17 cellular contexts compared by ENCODE assay signal in genomic region chr1:174678657-174679056, GRCh38.
DNase-seq lines count a peak whose midpoint lies in the region; ATAC-seq, FAIRE-seq and TF ChIP-seq lines count a peak whose summit lies in the region.
"Had no signal": no experiment of that assay in that cellular context is flagged by ENCODE, and none has a peak within 500 bp of the region (broad histone marks: within the 10 kb centered on the region; RNA-seq: fewer than 3 reads in every experiment).

No MANE protein-coding gene starts in this region.

- H3K27ac Mint-ChIP-seq in T-helper 17 cell (peak overlapping the region; percentile 24), neural progenitor cell (no peak overlapping the region)
- H3K27ac Mint-ChIP-seq: B cell; CD4-positive, CD25-positive, alpha-beta regulatory T cell; CD8-positive, alpha-beta T cell; HFFc6 had no signal

- no peaks in the 10 kb centered on the region for H3K4me1 ChIP-seq in H1 (replicated peaks in 1 of 4; ENCODE audit: control insufficient read depth in 3 of 4, insufficient read depth in 4 of 4, low read length in 3 of 4)
- H3K4me1 ChIP-seq in neural progenitor cell, result peaks cover 7% of the 10 kb centered on the region
- no peaks in the 10 kb centered on the region for H3K4me1 ChIP-seq in suprapubic skin
- H3K4me1 ChIP-seq: Caco-2 had no signal

- no peak overlapping the region for H3K23ac ChIP-seq in H1 (ENCODE audit: insufficient read length)

- H3K9me3 ChIP-seq in T-helper 17 cell (ENCODE audit: control insufficient read depth, low read length, poor library complexity, severe bottlenecking) (no peaks in the 10 kb centered on the region), H1 (ENCODE audit: insufficient read depth in 2 of 2, low read depth in 1 of 2, low read length in 1 of 2) (no peaks in the 10 kb centered on the region), neural progenitor cell (ENCODE audit: low read depth) (no peaks in the 10 kb centered on the region), suprapubic skin (no peaks in the 10 kb centered on the region)
- H3K9me3 ChIP-seq: BLaER1, Caco-2, HAP-1 had no signal

- H3K14ac ChIP-seq in H1 (ENCODE audit: insufficient read length), result no peak overlapping the region

- H4K91ac ChIP-seq in H1 (replicated peaks; ENCODE audit: insufficient read length, low read length), result no peak overlapping the region

- no peak overlapping the region for H2AK5ac ChIP-seq in H1 (ENCODE audit: low read depth, low read length)

- H3K4ac ChIP-seq in H1 (replicated peaks; ENCODE audit: insufficient read length, low read depth, low read length), result no peak overlapping the region

- 90% methylated on average over 7 of the region's 7 CpGs; no CpG with 5 or more reads in 1 of the 2 experiments for WGBS in H1 (ENCODE audit: extremely low coverage in 1 of 2, insufficient coverage in 1 of 2, insufficient read length in 1 of 2, insufficient replicate concordance in 2 of 2, low coverage in 1 of 2, low lambda C conversion rate in 2 of 2, missing lambda C conversion rate in 1 of 2), 2 experiments
- WGBS in suprapubic skin, result 100% methylated on average over 2 of the region's 7 CpGs

- H3K27me3 Mint-ChIP-seq in T-helper 17 cell (no peaks in the 10 kb centered on the region), neural progenitor cell (ENCODE audit: insufficient read depth, low read depth) (no peaks in the 10 kb centered on the region)
- H3K27me3 Mint-ChIP-seq: B cell; CD4-positive, CD25-positive, alpha-beta regulatory T cell had no signal

- no peak overlapping the region for H3K27ac ChIP-seq in H1 (ENCODE audit: low read depth, low read length)
- no peak overlapping the region for H3K27ac ChIP-seq in neural progenitor cell
- H3K27ac ChIP-seq in suprapubic skin, result no peak overlapping the region
- H3K27ac ChIP-seq: BLaER1, C4-2B had no signal

- TF ChIP-seq CTCF in H1 (IDR thresholded peaks at IDR 0.05; ENCODE audit: control extremely low read depth in 1 of 3, insufficient read depth in 1 of 3, low read depth in 1 of 3, low read length in 3 of 3), result no peak
- no peak for TF ChIP-seq CTCF in neural progenitor cell (IDR thresholded peaks at IDR 0.05)
- TF ChIP-seq CTCF in suprapubic skin (IDR thresholded peaks at IDR 0.05), result no peak

- H2BK12ac ChIP-seq in H1 (ENCODE audit: low read depth, low read length), result no peak overlapping the region

- H3K79me2 ChIP-seq in H1 (ENCODE audit: control insufficient read depth in 1 of 2, insufficient read depth in 2 of 2, low read length in 2 of 2) (no peaks in the 10 kb centered on the region), neural progenitor cell (ENCODE audit: low read depth) (no peaks in the 10 kb centered on the region)

- DNase-seq in T-helper 17 cell (no peak), H1 (ENCODE audit: low read depth in 1 of 2, low spot score in 2 of 2) (no peak), neural progenitor cell (ENCODE audit: low spot score) (peak; percentile 8), suprapubic skin (ENCODE audit: low spot score in 2 of 2) (no peak)
- DNase-seq in activated naive CD4-positive, alpha-beta T cell treated with Interleukin-2 at 50 U/mL for 16 hours, result no peak
- DNase-seq: Caco-2; CD4-positive, CD25-positive, alpha-beta regulatory T cell; CD8-positive, alpha-beta T cell; DMS153; DND-41; HFFc6 had no signal

- H3K23me2 ChIP-seq in H1 (ENCODE audit: low read depth, low read length), result no peaks in the 10 kb centered on the region

- POLR2A ChIA-PET in H1 (lab: Charles Lee; ENCODE audit: partially characterized antibody), result no interaction called here

- TF ChIP-seq POLR2A in H1 (IDR thresholded peaks at IDR 0.05; ENCODE audit: control extremely low read depth in 1 of 2, low read depth in 2 of 2, low read length in 2 of 2) (no peak), suprapubic skin (IDR thresholded peaks at IDR 0.05) (no peak)

- H3K4me1 Mint-ChIP-seq in T-helper 17 cell (no peaks in the 10 kb centered on the region), neural progenitor cell (no peaks in the 10 kb centered on the region)
- H3K4me1 Mint-ChIP-seq: CD4-positive, CD25-positive, alpha-beta regulatory T cell had no signal

- H4K20me1 ChIP-seq in H1 (replicated peaks in 1 of 2; ENCODE audit: control insufficient read depth in 1 of 2, insufficient read depth in 2 of 2, low read length in 2 of 2), result no peaks in the 10 kb centered on the region
- no peaks in the 10 kb centered on the region for H4K20me1 ChIP-seq in neural progenitor cell (ENCODE audit: low read depth)
- H4K20me1 ChIP-seq: BLaER1 had no signal

- H3K9ac ChIP-seq in H1 (replicated peaks in 1 of 4; ENCODE audit: extremely low read depth in 1 of 4, low read depth in 3 of 4, low read length in 3 of 4) (no peak overlapping the region), neural progenitor cell (no peak overlapping the region)
- H3K9ac ChIP-seq: BLaER1 had no signal

- no peak for FAIRE-seq in H1 (lab: Jason Lieb, UNC)
- FAIRE-seq: GM12892 had no signal

- H3F3A ChIP-seq in neural progenitor cell (ENCODE audit: low read depth), result no peaks in the 10 kb centered on the region

- H3K9me3 Mint-ChIP-seq in neural progenitor cell, result no peaks in the 10 kb centered on the region
- H3K9me3 Mint-ChIP-seq: CD4-positive, CD25-positive, alpha-beta regulatory T cell; CD8-positive, alpha-beta T cell; HFFc6 had no signal

- CTCF ChIA-PET in H1 (lab: Charles Lee; ENCODE audit: partially characterized antibody), result no interaction called here

- H3K4me3 ChIP-seq in H1 (ENCODE audit: extremely low read depth in 1 of 4, insufficient read depth in 2 of 4, low read depth in 3 of 4, low read length in 4 of 4) (no peak overlapping the region), neural progenitor cell (no peak overlapping the region), suprapubic skin (no peak overlapping the region)
- H3K4me3 ChIP-seq: BLaER1, HAP-1 had no signal

- H3K36me3 ChIP-seq in H1 (ENCODE audit: control insufficient read depth in 2 of 4, insufficient read depth in 4 of 4, low read length in 3 of 4) (no peaks in the 10 kb centered on the region), neural progenitor cell (no peaks in the 10 kb centered on the region), suprapubic skin (no peaks in the 10 kb centered on the region)
- H3K36me3 ChIP-seq: BLaER1, HAP-1 had no signal

- H3K4me2 ChIP-seq in H1 (ENCODE audit: insufficient read depth in 1 of 2, low read depth in 2 of 2, low read length in 2 of 2) (no peak overlapping the region), neural progenitor cell (no peak overlapping the region)
- H3K4me2 ChIP-seq: BLaER1 had no signal

- no peak for TF ChIP-seq RAD21 in H1 (IDR thresholded peaks at IDR 0.05 in 1 of 2, conservative IDR thresholded peaks at IDR 0.05 in 1 of 2; ENCODE audit: low read depth in 2 of 2, low read length in 2 of 2)

- no peak overlapping the region for H2BK120ac ChIP-seq in H1 (replicated peaks; ENCODE audit: low read depth, low read length)

- no peak overlapping the region for H3K56ac ChIP-seq in H1 (replicated peaks; ENCODE audit: insufficient read length, low read depth, low read length)

- H2AFZ ChIP-seq in H1 (ENCODE audit: low read length) (0 out of 2 replicates have a peak overlapping the region, but pooled peaks have one; percentile 14), neural progenitor cell (replicated peaks) (peak overlapping the region; percentile 58)

- H2BK20ac ChIP-seq in H1 (ENCODE audit: low read length), result 0 out of 2 replicates have a peak overlapping the region, but pooled peaks have one; percentile 27

- no peak overlapping the region; the same call in 1 of the 2 replicates for H4K8ac ChIP-seq in H1 (ENCODE audit: extremely low read depth, insufficient read depth, low read length)

- ATAC-seq in T-helper 17 cell (no peak), HG02610 (IDR thresholded peaks at IDR 0.05; ENCODE audit: unreplicated experiment) (no peak)
- ATAC-seq: CD8-positive, alpha-beta T cell had no signal

- no peaks in the 10 kb centered on the region for H3K79me1 ChIP-seq in H1 (ENCODE audit: low read depth, low read length)

- H3K18ac ChIP-seq in H1 (ENCODE audit: extremely low read depth, low read length), result no peak overlapping the region

- H3K36me3 Mint-ChIP-seq in T-helper 17 cell (ENCODE audit: low read depth) (peaks cover 3% of the 10 kb centered on the region), neural progenitor cell (no peaks in the 10 kb centered on the region)

- no peak overlapping the region for H4K5ac ChIP-seq in H1 (ENCODE audit: insufficient read length, low read depth, low read length)

- H3K27me3 ChIP-seq in H1 (replicated peaks in 1 of 4; ENCODE audit: control insufficient read depth in 3 of 4, extremely low read depth in 1 of 4, insufficient read depth in 3 of 4, low read length in 3 of 4) (no peaks in the 10 kb centered on the region), neural progenitor cell (no peaks in the 10 kb centered on the region), suprapubic skin (no peaks in the 10 kb centered on the region)
- H3K27me3 ChIP-seq: BLaER1 had no signal

- no peak overlapping the region for H3K4me3 Mint-ChIP-seq in T-helper 17 cell
- no peak overlapping the region for H3K4me3 Mint-ChIP-seq in neural progenitor cell
- H3K4me3 Mint-ChIP-seq: B cell; CD4-positive, CD25-positive, alpha-beta regulatory T cell; CD8-positive, alpha-beta T cell; HFFc6 had no signal

- H2BK5ac ChIP-seq in H1 (ENCODE audit: low read depth, low read length), result peak overlapping the region; percentile 75; the same call in 1 of the 2 replicates

- H2BK15ac ChIP-seq in H1 (ENCODE audit: low read length), result no peak overlapping the region

- TF ChIP-seq EP300 in H1 (IDR thresholded peaks at IDR 0.05; ENCODE audit: borderline replicate concordance in 1 of 2, low read depth in 2 of 2, low read length in 2 of 2), result no peak
- no peak for TF ChIP-seq EP300 in suprapubic skin (IDR thresholded peaks at IDR 0.05)

TF ChIP-seq in H1, 55 proteins besides CTCF, POLR2A, EP300 and RAD21:
- TF ChIP-seq EZH2 (IDR thresholded peaks at IDR 0.05; ENCODE audit: low read depth, low read length, severe bottlenecking) (no peak), JUN (IDR thresholded peaks at IDR 0.05; ENCODE audit: low read depth, low read length) (no peak), YY1 (IDR thresholded peaks at IDR 0.05; ENCODE audit: low read depth, low read length) (peak; percentile 44; the same call in 1 of the 2 replicates)
- TF ChIP-seq, protein P1, sequence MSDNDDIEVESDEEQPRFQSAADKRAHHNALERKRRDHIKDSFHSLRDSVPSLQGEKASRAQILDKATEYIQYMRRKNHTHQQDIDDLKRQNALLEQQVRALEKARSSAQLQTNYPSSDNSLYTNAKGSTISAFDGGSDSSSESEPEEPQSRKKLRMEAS (IDR thresholded peaks at IDR 0.05), result no peak
TF ChIP-seq in H1: peak in this region for 1.
